In genomic region chr18:68431922-68432198, GRCh38 we compare ENCODE assay signal across 20 cellular contexts.
"Had no signal": no experiment of that assay in that cellular context is flagged by ENCODE, and none has a peak within 500 bp of the region (broad histone marks: within the 10 kb centered on the region; RNA-seq: fewer than 3 reads in every experiment).

No MANE protein-coding gene starts in this region.

- H3K4me3 Mint-ChIP-seq: activated CD4-positive, alpha-beta T cell treated with anti-CD3 and anti-CD28 coated beads for 36 hours; activated T-cell treated with anti-CD3 and anti-CD28 coated beads, Interleukin-2, amount 50 U/mL, for 72 hours; naive thymus-derived CD8-positive, alpha-beta T cell; neural crest cell had no signal

- H3K4me3 ChIP-seq: colonic mucosa, gastroesophageal sphincter, hepatocyte, right atrium auricular region, upper lobe of right lung had no signal

- H3K4me2 ChIP-seq: hepatocyte had no signal

- ATAC-seq: activated CD4-positive, alpha-beta T cell treated with anti-CD3 and anti-CD28 coated beads for 36 hours; activated naive CD4-positive, alpha-beta T cell treated with anti-CD3 and anti-CD28 coated beads, Interleukin-2, amount 50 U/mL, for 72 hours; activated T-cell treated with anti-CD3 and anti-CD28 coated beads, Interleukin-2, amount 50 U/mL, for 72 hours; gastroesophageal sphincter; left cardiac atrium; naive thymus-derived CD8-positive, alpha-beta T cell; stimulated activated naive CD8-positive, alpha-beta T cell treated with anti-CD3 and anti-CD28 coated beads, Interleukin-15, Interleukin-2, amounts not matched to agents 100 U/mL and 50 U/mL, for 24 hours; upper lobe of right lung had no signal

- H3K9me3 ChIP-seq: colonic mucosa, gastroesophageal sphincter, right atrium auricular region, upper lobe of right lung had no signal

- H3K27ac Mint-ChIP-seq: activated CD4-positive, alpha-beta T cell treated with anti-CD3 and anti-CD28 coated beads for 36 hours; activated naive CD4-positive, alpha-beta T cell treated with anti-CD3 and anti-CD28 coated beads, Interleukin-2, amount 50 U/mL, for 72 hours; activated T-cell treated with anti-CD3 and anti-CD28 coated beads, Interleukin-2, amount 50 U/mL, for 72 hours; naive thymus-derived CD8-positive, alpha-beta T cell had no signal

- H3K27ac ChIP-seq: colonic mucosa, gastroesophageal sphincter, hepatocyte, right atrium auricular region, upper lobe of right lung had no signal

- H2AFZ ChIP-seq: hepatocyte had no signal

- H3K79me2 ChIP-seq: hepatocyte had no signal

- H3K36me3 ChIP-seq: colonic mucosa, gastroesophageal sphincter, right atrium auricular region, upper lobe of right lung had no signal

- H3K4me1 ChIP-seq: colonic mucosa, gastroesophageal sphincter, right atrium auricular region, upper lobe of right lung had no signal

- H3K27me3 ChIP-seq: colonic mucosa, gastroesophageal sphincter, hepatocyte, right atrium auricular region, upper lobe of right lung had no signal

- DNase-seq: activated CD4-positive, alpha-beta T cell treated with anti-CD3 and anti-CD28 coated beads for 36 hours; activated CD4-positive, CD25-positive, alpha-beta regulatory T cell; activated naive CD4-positive, alpha-beta T cell; activated T-cell treated with anti-CD3 and anti-CD28 coated beads for 4 hours; activated T-cell treated with anti-CD3 and anti-CD28 coated beads, Interleukin-2, amount 50 U/mL, for 72 hours; colonic mucosa; effector CD8-positive, alpha-beta T cell; erythroblast; left cardiac atrium; midbrain; naive thymus-derived CD8-positive, alpha-beta T cell; occipital lobe; stimulated activated CD4-positive, alpha-beta T cell treated with anti-CD3 and anti-CD28 coated beads, Interleukin-2, amount 100 ng/mL, for 48 hours; stimulated activated naive CD8-positive, alpha-beta T cell treated with anti-CD3 and anti-CD28 coated beads, Interleukin-15, Interleukin-2, amounts not matched to agents 100 U/mL and 50 U/mL, for 24 hours; upper lobe of right lung had no signal

- H3K4me1 Mint-ChIP-seq: naive thymus-derived CD8-positive, alpha-beta T cell had no signal

- H3K36me3 Mint-ChIP-seq: activated naive CD4-positive, alpha-beta T cell treated with anti-CD3 and anti-CD28 coated beads, Interleukin-2, amount 50 U/mL, for 72 hours; naive thymus-derived CD8-positive, alpha-beta T cell had no signal
